In genomic region chr2:66521459-66521858, GRCh38 we compare ENCODE assay signal across 21 cellular contexts.
DNase-seq lines count a peak whose midpoint lies in the region; ATAC-seq and TF ChIP-seq lines count a peak whose summit lies in the region.
"Had no signal": no experiment of that assay in that cellular context is flagged by ENCODE, and none has a peak within 500 bp of the region (broad histone marks: within the 10 kb centered on the region; RNA-seq: fewer than 3 reads in every experiment).

No MANE protein-coding gene starts in this region.

- TF ChIP-seq CTCF in WERI-Rb-1 (IDR thresholded peaks at IDR 0.05; ENCODE audit: low read depth, low read length), result no peak
- no peak for TF ChIP-seq CTCF in neural crest cell (conservative IDR thresholded peaks at IDR 0.05)
- no peak for TF ChIP-seq CTCF in upper lobe of right lung (IDR thresholded peaks at IDR 0.05)
- no peak for TF ChIP-seq CTCF in body of pancreas (IDR thresholded peaks at IDR 0.05)

- H3K36me3 ChIP-seq in WERI-Rb-1, result no peaks in the 10 kb centered on the region
- H3K36me3 ChIP-seq in upper lobe of right lung, result no peaks in the 10 kb centered on the region
- peaks cover 0 to 3% of the 10 kb centered on the region in 2 donors for H3K36me3 ChIP-seq in body of pancreas (replicated peaks in 1 of 2; ENCODE audit: insufficient read depth in 1 of 2, low read depth in 2 of 2)
- H3K36me3 ChIP-seq: MG63 had no signal

- ATAC-seq in upper lobe of right lung (no peak), body of pancreas (no peak)
- ATAC-seq: Right ventricle myocardium inferior had no signal

- H3K4me1 ChIP-seq in upper lobe of right lung, result peaks cover 6% of the 10 kb centered on the region
- H3K4me1 ChIP-seq in body of pancreas, result peaks cover 58% of the 10 kb centered on the region

- H3K9me3 ChIP-seq in WERI-Rb-1 (ENCODE audit: severe bottlenecking) (no peaks in the 10 kb centered on the region), upper lobe of right lung (no peaks in the 10 kb centered on the region), body of pancreas (no peaks in the 10 kb centered on the region)
- H3K9me3 ChIP-seq: MG63 had no signal

- H3K4me1 Mint-ChIP-seq in neural crest cell, result peaks cover 49% of the 10 kb centered on the region

- TF ChIP-seq POLR2A in body of pancreas (IDR thresholded peaks at IDR 0.05), result no peak

- H3K27ac ChIP-seq in WERI-Rb-1 (peak overlapping the region; percentile 64), upper lobe of right lung (no peak overlapping the region), body of pancreas (no peak overlapping the region)
- H3K27ac ChIP-seq: 22Rv1, C4-2B had no signal

- H3K9me3 Mint-ChIP-seq in neural crest cell, result no peaks in the 10 kb centered on the region
- H3K9me3 Mint-ChIP-seq: H9 had no signal

- H3K4me3 ChIP-seq in WERI-Rb-1 (ENCODE audit: low read depth, low read length) (peak overlapping the region; percentile 39), upper lobe of right lung (no peak overlapping the region), body of pancreas (no peak overlapping the region)
- H3K4me3 ChIP-seq: MG63 had no signal

- no peaks in the 10 kb centered on the region for H3K27me3 Mint-ChIP-seq in neural crest cell (ENCODE audit: low read depth)

- peak; percentile 16 for DNase-seq in NCI-H2107 treated with DMSO at 0.1 percent for 48 hours (lab: John Stamatoyannopoulos, UW; ENCODE audit: unreplicated experiment)
- no peak for DNase-seq in NCI-H2107 (lab: John Stamatoyannopoulos, UW)
- peak; percentile 37 for DNase-seq in NCI-H2227 treated with DMSO at 0.1 percent for 48 hours (lab: John Stamatoyannopoulos, UW)
- peak; percentile 58 for DNase-seq in WERI-Rb-1
- no peak for DNase-seq in neural crest cell (ENCODE audit: low read depth, low spot score)
- DNase-seq in upper lobe of right lung, result no peak
- DNase-seq in activated CD4-positive, alpha-beta T cell treated with anti-CD3 and anti-CD28 coated beads, Interleukin-2, amount 50 U/mL, for 48 hours, result no peak
- DNase-seq in body of pancreas, result no peak
- DNase-seq: AML-193, DMS79 treated with DMSO at 0.1 percent for 48 hours, H9, Kasumi-1, MG63, NCI-H1048, NCI-H1436, NCI-H2171 treated with DMSO at 0.1 percent for 48 hours, NCI-H510A, SW 1271 had no signal

- WGBS in body of pancreas, 2 donors, result 89 to 90% methylated on average over 4 of the region's 4 CpGs

- H3K27me3 ChIP-seq in WERI-Rb-1 (ENCODE audit: insufficient read depth, low read depth, severe bottlenecking) (no peaks in the 10 kb centered on the region), upper lobe of right lung (no peaks in the 10 kb centered on the region), body of pancreas (no peaks in the 10 kb centered on the region)
- H3K27me3 ChIP-seq: MG63 had no signal

- peaks cover 6% of the 10 kb centered on the region for H3K36me3 Mint-ChIP-seq in neural crest cell (ENCODE audit: low read depth)

- peak overlapping the region; percentile 28 for H3K27ac Mint-ChIP-seq in neural crest cell (ENCODE audit: unreplicated experiment)

- H3K4me3 Mint-ChIP-seq in neural crest cell, result no peak overlapping the region
- H3K4me3 Mint-ChIP-seq: H9 had no signal

- intact Hi-C loops in upper lobe of right lung (cut with DNase I) (no loop called here), body of pancreas (cut with DNase I) (no loop called here)

Comparison
In these comparisons a context has a peak if more than half of its experiments do, and no peak if none do; other contexts are left out.
1. DNase-seq: peak in NCI-H2107 treated with DMSO at 0.1 percent for 48 hours (single experiment), NCI-H2227 treated with DMSO at 0.1 percent for 48 hours (single experiment) and WERI-Rb-1 (single experiment); none in NCI-H2107 (single experiment), neural crest cell (single experiment), upper lobe of right lung (single experiment), activated CD4-positive, alpha-beta T cell treated with anti-CD3 and anti-CD28 coated beads, Interleukin-2, amount 50 U/mL, for 48 hours (0 of 2) and body of pancreas (0 of 4).